Comparison of ENCODE assay signal across 13 cellular contexts in genomic region chr5:66209350-66209749, GRCh38.
A peak's percentile ranks its signal among the peaks of the same experiment; 100 is the strongest.
DNase-seq lines count a peak whose midpoint lies in the region; ATAC-seq, FAIRE-seq and TF ChIP-seq lines count a peak whose summit lies in the region.
"Had no signal": no experiment of that assay in that cellular context is flagged by ENCODE, and none has a peak within 500 bp of the region (broad histone marks: within the 10 kb centered on the region; RNA-seq: fewer than 3 reads in every experiment).

No MANE protein-coding gene starts in this region.

- H3K9me3 Mint-ChIP-seq in WTC11 (no peaks in the 10 kb centered on the region), nephron (no peaks in the 10 kb centered on the region)
- H3K9me3 Mint-ChIP-seq: T-cell had no signal

- no peaks in the 10 kb centered on the region for H3K4me1 ChIP-seq in DOHH2 (ENCODE audit: control insufficient read depth, low read length)

- no peaks in the 10 kb centered on the region for H3K79me2 ChIP-seq in DOHH2 (ENCODE audit: control insufficient read depth, low read length)

- no peak overlapping the region for H3K4me2 ChIP-seq in DOHH2 (ENCODE audit: low read length)

- intact Hi-C loops in left colon (cut with DNase I, micrococcal nuclease) = no loop called here

- H3K9me2 ChIP-seq in DOHH2 (replicated peaks; ENCODE audit: control insufficient read depth, low read length) = no peaks in the 10 kb centered on the region

- no peaks in the 10 kb centered on the region for H3F3A ChIP-seq in DOHH2 (ENCODE audit: control insufficient read depth, insufficient read depth)

- DNase-seq in HT-29 (ENCODE audit: low spot score) (peak; percentile 51), WTC11 (ENCODE audit: low spot score) (peak; percentile 24), left colon (no peak), frontal cortex (ENCODE audit: low spot score in 2 of 2) (no peak)
- DNase-seq: activated CD8-positive, alpha-beta memory T cell treated with anti-CD3 and anti-CD28 coated beads, Interleukin-2, amount 10 ng/mL, durations not matched to agents 7 days and 5 days; DMS79; erythroblast; T-cell had no signal

- no peak overlapping the region for H3K4me3 ChIP-seq in DOHH2 (ENCODE audit: low read length)

- CTCF ChIA-PET in WTC11 (lab: Charles Lee) = no interaction called here

- H3K36me3 Mint-ChIP-seq in WTC11 (no peaks in the 10 kb centered on the region), nephron (ENCODE audit: low read depth) (no peaks in the 10 kb centered on the region)
- H3K36me3 Mint-ChIP-seq: activated CD8-positive, alpha-beta memory T cell treated with anti-CD3 and anti-CD28 coated beads, Interleukin-2, amount 10 ng/mL, durations not matched to agents 7 days and 5 days had no signal

- POLR2A ChIA-PET in WTC11 (lab: Charles Lee) = no interaction called here

- no peaks in the 10 kb centered on the region for H3K36me3 ChIP-seq in DOHH2 (ENCODE audit: control insufficient read depth, low read length)

- H3K27ac ChIP-seq in DOHH2 (ENCODE audit: low read depth, low read length) = no peak overlapping the region

- H3K27me3 ChIP-seq in DOHH2 (ENCODE audit: control insufficient read depth, low read length) = 0 out of 2 replicates have a peak, but pooled peaks cover 4% of the 10 kb centered on the region

- H3K4me3 Mint-ChIP-seq in WTC11 = no peak overlapping the region
- no peak overlapping the region for H3K4me3 Mint-ChIP-seq in nephron
- H3K4me3 Mint-ChIP-seq: activated CD8-positive, alpha-beta memory T cell treated with anti-CD3 and anti-CD28 coated beads, Interleukin-2, amount 10 ng/mL, durations not matched to agents 7 days and 5 days; T-cell had no signal

- H3K27me3 Mint-ChIP-seq in WTC11 (ENCODE audit: low read depth) (no peaks in the 10 kb centered on the region), nephron (ENCODE audit: low read depth) (peaks cover 3% of the 10 kb centered on the region)
- H3K27me3 Mint-ChIP-seq: T-cell had no signal

- no peaks in the 10 kb centered on the region for H3K9me3 ChIP-seq in DOHH2 (ENCODE audit: control insufficient read depth, insufficient read depth, low read length)

- no peaks in the 10 kb centered on the region for H4K20me1 ChIP-seq in DOHH2 (ENCODE audit: control insufficient read depth, insufficient read depth, low read depth, low read length)

- ATAC-seq in WTC11 (peak; percentile 89), HG03442 (IDR thresholded peaks at IDR 0.05; ENCODE audit: unreplicated experiment) (no peak), left colon (no peak), GM21390 (IDR thresholded peaks at IDR 0.05; ENCODE audit: unreplicated experiment) (no peak)
- ATAC-seq: activated CD8-positive, alpha-beta memory T cell treated with anti-CD3 and anti-CD28 coated beads, Interleukin-2, amount 10 ng/mL, durations not matched to agents 7 days and 5 days; T-cell had no signal

- no peak overlapping the region for H3K27ac Mint-ChIP-seq in WTC11
- H3K27ac Mint-ChIP-seq in nephron = peak overlapping the region in 2 of 3 experiments; percentile 42 to 49
- H3K27ac Mint-ChIP-seq: activated CD8-positive, alpha-beta memory T cell treated with anti-CD3 and anti-CD28 coated beads, Interleukin-2, amount 10 ng/mL, durations not matched to agents 7 days and 5 days; T-cell had no signal

- FAIRE-seq in frontal cortex (lab: Jason Lieb, UNC) = no peak
- FAIRE-seq: islet of Langerhans had no signal

- TF ChIP-seq CTCF in DOHH2 (IDR thresholded peaks at IDR 0.05; ENCODE audit: low read depth, low read length, poor library complexity, severe bottlenecking) = peak; percentile 9
- no peak for TF ChIP-seq CTCF in WTC11 (IDR thresholded peaks at IDR 0.05)
- no peak for TF ChIP-seq CTCF in nephron (IDR thresholded peaks at IDR 0.05; ENCODE audit: unreplicated experiment in 3 of 3)

- H3K4me1 Mint-ChIP-seq in WTC11 = peaks cover 4% of the 10 kb centered on the region; the same call in 1 of the 2 replicates
- peaks cover 26% of the 10 kb centered on the region for H3K4me1 Mint-ChIP-seq in nephron
- H3K4me1 Mint-ChIP-seq: activated CD8-positive, alpha-beta memory T cell treated with anti-CD3 and anti-CD28 coated beads, Interleukin-2, amount 10 ng/mL, durations not matched to agents 7 days and 5 days; T-cell had no signal

TF ChIP-seq in WTC11, 78 proteins besides CTCF, POLR2A, EP300 and RAD21 (continues in another document):
- TF ChIP-seq ZNF671 (CRISPR knock-in tag; IDR thresholded peaks at IDR 0.05) (no peak), ZNF281 (CRISPR knock-in tag; IDR thresholded peaks at IDR 0.05) (no peak), PRRX2 (CRISPR knock-in tag; IDR thresholded peaks at IDR 0.05) (no peak), ZNF423 (CRISPR knock-in tag; IDR thresholded peaks at IDR 0.05) (no peak), STAT6 (CRISPR knock-in tag; conservative IDR thresholded peaks at IDR 0.05; ENCODE audit: low read depth) (no peak), OVOL2 (CRISPR knock-in tag; IDR thresholded peaks at IDR 0.05; ENCODE audit: borderline replicate concordance) (no peak), ZMAT4 (CRISPR knock-in tag; IDR thresholded peaks at IDR 0.05) (no peak), JAZF1 (CRISPR knock-in tag; IDR thresholded peaks at IDR 0.05) (no peak), ERG (CRISPR knock-in tag; IDR thresholded peaks at IDR 0.05) (no peak), E2F1 (CRISPR knock-in tag; IDR thresholded peaks at IDR 0.05) (no peak), FOXK1 (CRISPR knock-in tag; IDR thresholded peaks at IDR 0.05) (no peak), CREM (CRISPR knock-in tag; IDR thresholded peaks at IDR 0.05) (no peak), NR3C1 (CRISPR knock-in tag; conservative IDR thresholded peaks at IDR 0.05; ENCODE audit: low read depth) (no peak), ZNF138 (CRISPR knock-in tag; conservative IDR thresholded peaks at IDR 0.05) (no peak)

Comparison
In these comparisons a context has a peak if more than half of its experiments do, and no peak if none do; other contexts are left out.
1. DNase-seq: peak in HT-29 (single experiment) and WTC11 (single experiment); none in left colon (0 of 2) and frontal cortex (0 of 2).